8 cellular contexts compared by ENCODE assay signal in genomic region chr5:91280062-91280941, GRCh38.
DNase-seq lines count a peak whose midpoint lies in the region; ATAC-seq and TF ChIP-seq lines count a peak whose summit lies in the region.

No MANE protein-coding gene starts in this region.

- no peak overlapping the region for H3K9ac ChIP-seq in SU-DHL-6 (ENCODE audit: low read length)
- peak overlapping the region; percentile 2 for H3K9ac ChIP-seq in parathyroid adenoma

- ATAC-seq in activated naive CD8-positive, alpha-beta T cell treated with anti-CD3 and anti-CD28 coated beads, Interleukin-2, amount 50 U/mL, for 24 hours = peak; percentile 86

- TF ChIP-seq CTCF in SU-DHL-6 (IDR thresholded peaks at IDR 0.05; ENCODE audit: insufficient read depth, low read length, poor library complexity, severe bottlenecking) (no peak), cardiac muscle cell (IDR thresholded peaks at IDR 0.05; ENCODE audit: low read depth, low read length) (peak; percentile 9), parathyroid adenoma (IDR thresholded peaks at IDR 0.05) (no peak), tibial nerve (IDR thresholded peaks at IDR 0.05) (peak in 1 of 5 experiments; percentile 31)

- no peaks in the 10 kb centered on the region for H4K20me1 ChIP-seq in SU-DHL-6 (ENCODE audit: low read depth, low read length)

- POLR2A ChIA-PET in HEK293T (lab: Yijun Ruan, JAX) = interaction anchor here (0.8 to 2.6 kb wide), 9 partner anchors 11 to 103 kb away, joined by 3 to 38 read pairs (median 4); partner anchors contain the start of gene ARRDC3

- WGBS in tibial nerve, 2 donors = 0% methylated on average over 31 to 36 of the region's 54 CpGs

- CTCF ChIA-PET in HEK293T (lab: Yijun Ruan, JAX) = no interaction called here

- no peaks in the 10 kb centered on the region for H3F3A ChIP-seq in SU-DHL-6 (ENCODE audit: insufficient read depth)

- H3K27me3 ChIP-seq in SU-DHL-6 (ENCODE audit: low read length) (no peaks in the 10 kb centered on the region), cardiac muscle cell (no peaks in the 10 kb centered on the region), parathyroid adenoma (ENCODE audit: control insufficient read depth, insufficient read depth, low read length) (no peaks in the 10 kb centered on the region), tibial nerve (no peaks in the 10 kb centered on the region)

- peak; percentile 40 to 48 for TF ChIP-seq POLR2A in tibial nerve (IDR thresholded peaks at IDR 0.05)

- H3K4me3 Mint-ChIP-seq in activated naive CD8-positive, alpha-beta T cell treated with anti-CD3 and anti-CD28 coated beads, Interleukin-2, amount 50 U/mL, for 24 hours = peak overlapping the region; percentile 83

- peak; percentile 7 to 95 for TF ChIP-seq EP300 in tibial nerve (IDR thresholded peaks at IDR 0.05)

- H3K79me2 ChIP-seq in SU-DHL-6 (ENCODE audit: insufficient read depth, low read length) (no peaks in the 10 kb centered on the region), parathyroid adenoma (no peaks in the 10 kb centered on the region)

- peaks cover 12% of the 10 kb centered on the region for H3K36me3 Mint-ChIP-seq in activated naive CD8-positive, alpha-beta T cell treated with anti-CD3 and anti-CD28 coated beads, Interleukin-2, amount 50 U/mL, for 24 hours (ENCODE audit: low read depth)

- H3K27ac Mint-ChIP-seq in activated naive CD8-positive, alpha-beta T cell treated with anti-CD3 and anti-CD28 coated beads, Interleukin-2, amount 50 U/mL, for 24 hours = peak overlapping the region; percentile 95

- H3K4me2 ChIP-seq in SU-DHL-6 (ENCODE audit: low read depth, low read length, poor library complexity, severe bottlenecking) (peak overlapping the region; percentile 53), parathyroid adenoma (ENCODE audit: low read length) (peak overlapping the region; percentile 85)

- H3K9me2 ChIP-seq in SU-DHL-6 (replicated peaks; ENCODE audit: insufficient read depth, low read length) = no peaks in the 10 kb centered on the region

- no peak overlapping the region for H3K27ac ChIP-seq in SU-DHL-6 (ENCODE audit: low read depth, low read length)
- H3K27ac ChIP-seq in cardiac muscle cell = peak overlapping the region; percentile 90
- peak overlapping the region; percentile 98 for H3K27ac ChIP-seq in parathyroid adenoma
- H3K27ac ChIP-seq in tibial nerve = peak overlapping the region; percentile 78 to 93 (median 84)

- H3K9me3 ChIP-seq in SU-DHL-6 (ENCODE audit: insufficient read depth, low read length) = no peaks in the 10 kb centered on the region
- no peaks in the 10 kb centered on the region for H3K9me3 ChIP-seq in cardiac muscle cell (ENCODE audit: low read depth)
- H3K9me3 ChIP-seq in parathyroid adenoma (ENCODE audit: control insufficient read depth, low read length) = no peaks in the 10 kb centered on the region
- H3K9me3 ChIP-seq in tibial nerve = no peaks in the 10 kb centered on the region

- H2AFZ ChIP-seq in SU-DHL-6 (ENCODE audit: low read depth, low read length, severe bottlenecking) (peak overlapping the region; percentile 23), parathyroid adenoma (peak overlapping the region; percentile 98)

- peaks cover 21% of the 10 kb centered on the region for H3K4me1 ChIP-seq in cardiac muscle cell (ENCODE audit: low read depth)
- H3K4me1 ChIP-seq in parathyroid adenoma = peaks cover 7% of the 10 kb centered on the region
- H3K4me1 ChIP-seq in tibial nerve = peaks cover 0 to 17% (median 3%) of the 10 kb centered on the region in 4 donors

- H3K36me3 ChIP-seq in SU-DHL-6 (ENCODE audit: low read length) = no peaks in the 10 kb centered on the region
- H3K36me3 ChIP-seq in cardiac muscle cell = no peaks in the 10 kb centered on the region
- no peaks in the 10 kb centered on the region for H3K36me3 ChIP-seq in parathyroid adenoma (ENCODE audit: control insufficient read depth, insufficient read depth, low read length)
- no peaks in the 10 kb centered on the region for H3K36me3 ChIP-seq in tibial nerve

- peaks cover 66% of the 10 kb centered on the region for H3K4me1 Mint-ChIP-seq in activated naive CD8-positive, alpha-beta T cell treated with anti-CD3 and anti-CD28 coated beads, Interleukin-2, amount 50 U/mL, for 24 hours

- DNase-seq in GM04504 (ENCODE audit: low read depth) (peak; percentile 96), HEK293T (ENCODE audit: extremely low spot score) (peak; percentile 89), MV-4-11 (lab: John Stamatoyannopoulos, UW) (peak; percentile 82), cardiac muscle cell (ENCODE audit: low read depth in 1 of 2, low spot score in 1 of 2) (peak; percentile 95 to 99), tibial nerve (ENCODE audit: low spot score in 2 of 2) (peak; percentile 83 to 85)
- DNase-seq in activated naive CD8-positive, alpha-beta T cell treated with anti-CD3 and anti-CD28 coated beads, Interleukin-2, amount 50 U/mL, for 24 hours = peak; percentile 94

- H3K27me3 Mint-ChIP-seq in activated naive CD8-positive, alpha-beta T cell treated with anti-CD3 and anti-CD28 coated beads, Interleukin-2, amount 50 U/mL, for 24 hours = no peaks in the 10 kb centered on the region

- H3K4me3 ChIP-seq in SU-DHL-6 (ENCODE audit: insufficient read depth, low read length, poor library complexity, severe bottlenecking) (peak overlapping the region; percentile 42), cardiac muscle cell (peak overlapping the region; percentile 30), parathyroid adenoma (ENCODE audit: low read depth, low read length) (peak overlapping the region; percentile 70), tibial nerve (peak overlapping the region; percentile 49 to 76 (median 55))

- H3K9me3 Mint-ChIP-seq in activated naive CD8-positive, alpha-beta T cell treated with anti-CD3 and anti-CD28 coated beads, Interleukin-2, amount 50 U/mL, for 24 hours = peaks cover 20% of the 10 kb centered on the region

TF ChIP-seq in HEK293T, 16 proteins besides CTCF, POLR2A, EP300 and RAD21:
- TF ChIP-seq CTBP1 (IDR thresholded peaks at IDR 0.05; ENCODE audit: borderline replicate concordance) (0 out of 2 replicates have a peak, but pooled peaks have one; percentile 40), ARNT (IDR thresholded peaks at IDR 0.05) (no peak), ZNF384 (IDR thresholded peaks at IDR 0.05) (no peak), L3MBTL2 (conservative IDR thresholded peaks at IDR 0.05) (peak; percentile 96)
